In genomic region chr17:42845556-42845917, GRCh38 we compare ENCODE assay signal across 1 cellular context.
TF ChIP-seq lines count a peak whose summit lies in the region.

No MANE protein-coding gene starts in this region.

TF ChIP-seq in GM12878, 131 proteins besides CTCF, POLR2A, EP300 and RAD21:
- TF ChIP-seq TARDBP (IDR thresholded peaks at IDR 0.05; ENCODE audit: borderline replicate concordance) (no peak), FOXK2 (IDR thresholded peaks at IDR 0.05) (no peak), SREBF2 (IDR thresholded peaks at IDR 0.05; ENCODE audit: low read length) (no peak), KDM1A (IDR thresholded peaks at IDR 0.05; ENCODE audit: borderline replicate concordance) (no peak), CBX5 (IDR thresholded peaks at IDR 0.05; ENCODE audit: low read depth) (no peak), HCFC1 (IDR thresholded peaks at IDR 0.05; ENCODE audit: low read length) (no peak), SUPT20H (IDR thresholded peaks at IDR 0.05; ENCODE audit: borderline replicate concordance, control insufficient read depth, low read depth, low read length) (no peak)
TF ChIP-seq in GM12878: peak in this region for 0.
